Comparison of ENCODE assay signal across 21 cellular contexts in the genomic region with DNA sequence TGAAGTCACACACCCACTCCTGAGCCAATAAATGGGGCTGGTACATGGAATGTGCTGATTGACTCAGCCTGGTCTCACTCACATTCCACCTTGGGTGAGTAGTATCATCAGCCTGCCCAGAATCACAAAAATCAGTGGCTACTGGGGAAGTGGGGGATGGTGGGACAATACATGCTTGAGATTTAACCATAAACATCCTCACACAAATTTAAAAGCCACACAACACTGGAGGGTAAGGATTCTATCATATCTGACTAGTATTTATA. TPM values are rescaled to one million over a fixed set of nuclear protein-coding genes. Genes with fewer than 3 reads are reported as not detected.
DNase-seq lines count a peak whose midpoint lies in the region; ATAC-seq and TF ChIP-seq lines count a peak whose summit lies in the region.
"Had no signal": no experiment of that assay in that cellular context is flagged by ENCODE, and none has a peak within 500 bp of the region (broad histone marks: within the 10 kb centered on the region; RNA-seq: fewer than 3 reads in every experiment).

No MANE protein-coding gene starts in this region.

- intact Hi-C loops in Calu3 (cut with micrococcal nuclease; ENCODE audit: unreplicated experiment), result loop anchor here (10.0 kb wide), 1 partner anchor 67 kb away; no protein-coding TSS in a partner anchor

- H3K14ac ChIP-seq in neuronal stem cell (ENCODE audit: low read length), result no peak overlapping the region

- no peak overlapping the region for H3K27ac ChIP-seq in neuronal stem cell (replicated peaks; ENCODE audit: low read length)

- H3K27me3 ChIP-seq in neuronal stem cell (ENCODE audit: control insufficient read depth in 3 of 3, insufficient read depth in 3 of 3, low read depth in 1 of 3, low read length in 3 of 3), result peaks cover 0 to 6% (median 0%) of the 10 kb centered on the region in 3 experiments

- H3K9ac ChIP-seq in neuronal stem cell (ENCODE audit: low read depth, low read length, poor library complexity), result no peak overlapping the region

- no peak overlapping the region for H2BK5ac ChIP-seq in neuronal stem cell (ENCODE audit: low read length)

- H3K9me3 ChIP-seq in neuronal stem cell (replicated peaks in 1 of 2; ENCODE audit: control insufficient read depth in 2 of 2, insufficient read depth in 1 of 2, low read depth in 1 of 2, low read length in 2 of 2), result no peaks in the 10 kb centered on the region
- H3K9me3 ChIP-seq: Caco-2 had no signal

- no peak overlapping the region for H3K4me2 ChIP-seq in neuronal stem cell (ENCODE audit: insufficient read depth, low read length, poor library complexity, severe bottlenecking)

- H2BK15ac ChIP-seq in neuronal stem cell (ENCODE audit: low read length), result no peak overlapping the region

- H2AFZ ChIP-seq in neuronal stem cell (ENCODE audit: low read length), result no peak overlapping the region

- H3K4ac ChIP-seq in neuronal stem cell (ENCODE audit: low read length), result no peak overlapping the region

- no peak overlapping the region for H4K91ac ChIP-seq in neuronal stem cell (ENCODE audit: low read depth, low read length, poor library complexity)

- peaks cover under 1 to 9% of the 10 kb centered on the region in 2 donors for H3K4me1 ChIP-seq in neuronal stem cell (ENCODE audit: control insufficient read depth in 2 of 2, insufficient read depth in 1 of 2, low read depth in 1 of 2, low read length in 2 of 2)
- H3K4me1 ChIP-seq: Caco-2 had no signal

- no peak overlapping the region for H3K23ac ChIP-seq in neuronal stem cell (ENCODE audit: low read depth, low read length, poor library complexity)

- H3K4me3 Mint-ChIP-seq in Calu3 (ENCODE audit: low read depth, unreplicated experiment), result peak overlapping the region; percentile 10
- H3K4me3 Mint-ChIP-seq in glutamatergic neuron (ENCODE audit: unreplicated experiment), result no peak overlapping the region
- H3K4me3 Mint-ChIP-seq: activated T-helper 1 cell treated with anti-CD3 and anti-CD28 coated beads, Interleukin-12 subunit alpha, Interleukin-12 subunit beta, Interleukin-2, Interleukin-4 antibody, amounts not matched to agents 30 ng/mL and 10 ng/mL and 1 ng/mL, durations not matched to agents 14 hours and 24 hours and 36 hours; central memory CD8-positive, alpha-beta T cell; T-helper 1 cell treated with Interleukin-12 subunit alpha and Interleukin-12 subunit beta and Interleukin-4 antibody, amounts not matched to agents 30 μg/mL and 1 μg/mL, for 36 hours had no signal

- no peak overlapping the region for H2BK120ac ChIP-seq in neuronal stem cell (ENCODE audit: low read depth, low read length)

- H3K36me3 ChIP-seq in neuronal stem cell (replicated peaks in 1 of 2; ENCODE audit: control insufficient read depth in 2 of 2, insufficient read depth in 2 of 2, low read length in 2 of 2), result no peaks in the 10 kb centered on the region

- H3K4me3 ChIP-seq in epithelial cell of esophagus (ENCODE audit: low read length) (no peak overlapping the region), neuronal stem cell (ENCODE audit: low read length in 2 of 2) (no peak overlapping the region)

- no peak overlapping the region for H4K8ac ChIP-seq in neuronal stem cell (ENCODE audit: low read depth, low read length)

- no peaks in the 10 kb centered on the region for H3K36me3 Mint-ChIP-seq in Calu3 (ENCODE audit: insufficient read depth, unreplicated experiment)
- peaks cover 7% of the 10 kb centered on the region for H3K36me3 Mint-ChIP-seq in glutamatergic neuron (ENCODE audit: unreplicated experiment)

- TF ChIP-seq CTCF in Calu3 (IDR thresholded peaks at IDR 0.05; ENCODE audit: unreplicated experiment) (no peak), epithelial cell of esophagus (IDR thresholded peaks at IDR 0.05; ENCODE audit: insufficient read depth, low read depth, low read length, missing control alignments) (no peak), glutamatergic neuron (IDR thresholded peaks at IDR 0.05; ENCODE audit: partially characterized antibody, unreplicated experiment) (no peak)

- no peak overlapping the region for H3K18ac ChIP-seq in neuronal stem cell (ENCODE audit: low read length)

- CTCF ChIA-PET in Calu3 (lab: Charles Lee), result no interaction called here

- peaks cover 9% of the 10 kb centered on the region for H3K4me1 Mint-ChIP-seq in Calu3 (ENCODE audit: low read depth, unreplicated experiment)
- H3K4me1 Mint-ChIP-seq in glutamatergic neuron (ENCODE audit: low read depth, unreplicated experiment), result no peaks in the 10 kb centered on the region
- H3K4me1 Mint-ChIP-seq: central memory CD8-positive, alpha-beta T cell had no signal

- H3K9me3 Mint-ChIP-seq in Calu3 (ENCODE audit: low read depth, unreplicated experiment) (peaks cover 2% of the 10 kb centered on the region), glutamatergic neuron (ENCODE audit: unreplicated experiment) (peaks cover 4% of the 10 kb centered on the region)
- H3K9me3 Mint-ChIP-seq: activated T-helper 1 cell treated with anti-CD3 and anti-CD28 coated beads, Interleukin-12 subunit alpha, Interleukin-12 subunit beta, Interleukin-2, Interleukin-4 antibody, amounts not matched to agents 30 ng/mL and 10 ng/mL and 1 ng/mL, durations not matched to agents 14 hours and 24 hours and 36 hours; T-helper 1 cell treated with Interleukin-12 subunit alpha and Interleukin-12 subunit beta and Interleukin-4 antibody, amounts not matched to agents 30 μg/mL and 1 μg/mL, for 36 hours had no signal

- H2BK12ac ChIP-seq in neuronal stem cell (ENCODE audit: low read length), result no peak overlapping the region

- no TSS peak for BruUV-seq in Calu3 (replicated peaks; lab: Mats Ljungman, UMichigan)

- no peak overlapping the region for H2AK5ac ChIP-seq in neuronal stem cell (ENCODE audit: low read depth, low read length)

- no peaks in the 10 kb centered on the region for H3K79me1 ChIP-seq in neuronal stem cell (ENCODE audit: low read depth, low read length)

- ATAC-seq in HG02981 (IDR thresholded peaks at IDR 0.05; ENCODE audit: unreplicated experiment), result no peak
- no peak for ATAC-seq in HG03159 (IDR thresholded peaks at IDR 0.05; ENCODE audit: unreplicated experiment)

- H3K27ac Mint-ChIP-seq in Calu3 (ENCODE audit: unreplicated experiment), result peak overlapping the region; percentile 10
- no peak overlapping the region for H3K27ac Mint-ChIP-seq in glutamatergic neuron (ENCODE audit: unreplicated experiment)
- H3K27ac Mint-ChIP-seq: activated T-helper 1 cell treated with anti-CD3 and anti-CD28 coated beads, Interleukin-12 subunit alpha, Interleukin-12 subunit beta, Interleukin-2, Interleukin-4 antibody, amounts not matched to agents 30 ng/mL and 10 ng/mL and 1 ng/mL, durations not matched to agents 14 hours and 24 hours and 36 hours; T-helper 1 cell treated with Interleukin-12 subunit alpha and Interleukin-12 subunit beta and Interleukin-4 antibody, amounts not matched to agents 30 μg/mL and 1 μg/mL, for 36 hours had no signal

- DNase-seq in Calu3, result peak; percentile 24
- peak; percentile 70 for DNase-seq in M059J (ENCODE audit: low read depth)
- peak; percentile 58 for DNase-seq in epithelial cell of esophagus (ENCODE audit: low read depth)
- peak; percentile 0 for DNase-seq in non-pigmented ciliary epithelial cell (ENCODE audit: low read depth)
- DNase-seq in neuronal stem cell (ENCODE audit: low spot score), result no peak
- DNase-seq in glutamatergic neuron, result no peak
- DNase-seq: activated CD4-positive, CD25-positive, alpha-beta regulatory T cell; Caco-2; effector memory CD4-positive, alpha-beta T cell; GDM1; NCI-H1436 treated with DMSO at 0.1 percent for 48 hours; NCI-H446 treated with DMSO at 0.1 percent for 48 hours; SIG-M5; stimulated activated CD4-positive, alpha-beta T cell treated with anti-CD3 and anti-CD28 coated beads, Interleukin-2, amount 100 ng/mL, for 24 hours had no signal

- H3K27me3 Mint-ChIP-seq in Calu3 (ENCODE audit: unreplicated experiment), result no peaks in the 10 kb centered on the region
- peaks cover 3% of the 10 kb centered on the region for H3K27me3 Mint-ChIP-seq in glutamatergic neuron (ENCODE audit: unreplicated experiment)

RNA-seq across cellular contexts. Expression of gene IRX6, which starts 26.2 kb away (rescaled TPM):
- not detected in 2 replicates for total RNA-seq in Calu3 (2022)
- total RNA-seq in M059J (2014; rRNA removed; shearing (Covaris generic)), result not detected in 2 replicates
- 0.07 TPM for polyA plus RNA-seq in neuronal stem cell (2013, experiment 1 of 2)
- polyA plus RNA-seq in neuronal stem cell (2013, experiment 2 of 2), result 0.06 TPM
- not detected for total RNA-seq in glutamatergic neuron (ENCODE audit: unreplicated experiment)
- total RNA-seq: activated T-helper 1 cell treated with anti-CD3 and anti-CD28 coated beads, Interleukin-12 subunit alpha, Interleukin-12 subunit beta, Interleukin-2, Interleukin-4 antibody, amounts not matched to agents 30 ng/mL and 10 ng/mL and 1 ng/mL, durations not matched to agents 14 hours and 24 hours and 36 hours; Caco-2; fibroblast of villous mesenchyme; liver had no signal
- polyA plus RNA-seq: liver had no signal

Comparison
In these comparisons a context has a peak if more than half of its experiments do, and no peak if none do; other contexts are left out.
1. DNase-seq: peak in Calu3 (single experiment), M059J (single experiment), epithelial cell of esophagus (single experiment) and non-pigmented ciliary epithelial cell (single experiment); none in neuronal stem cell (single experiment) and glutamatergic neuron (single experiment).